Comparison of ENCODE assay signal across 1 cellular context in genomic region chr3:186571644-186572013, GRCh38.
A peak's percentile ranks its signal among the peaks of the same experiment; 100 is the strongest.
TF ChIP-seq lines count a peak whose summit lies in the region.

No MANE protein-coding gene starts in this region.

TF ChIP-seq in K562, 482 proteins besides CTCF, POLR2A, EP300 and RAD21:
- TF ChIP-seq SPI1 (IDR thresholded peaks at IDR 0.05; ENCODE audit: borderline replicate concordance, low read depth, low read length) = peak; percentile 78
- TF ChIP-seq RBFOX2 (IDR thresholded peaks at IDR 0.05; ENCODE audit: low read depth, low read length) = peak; percentile 44
- TF ChIP-seq CHD1 (IDR thresholded peaks at IDR 0.05; ENCODE audit: low read length) = no peak
